In the genomic region with DNA sequence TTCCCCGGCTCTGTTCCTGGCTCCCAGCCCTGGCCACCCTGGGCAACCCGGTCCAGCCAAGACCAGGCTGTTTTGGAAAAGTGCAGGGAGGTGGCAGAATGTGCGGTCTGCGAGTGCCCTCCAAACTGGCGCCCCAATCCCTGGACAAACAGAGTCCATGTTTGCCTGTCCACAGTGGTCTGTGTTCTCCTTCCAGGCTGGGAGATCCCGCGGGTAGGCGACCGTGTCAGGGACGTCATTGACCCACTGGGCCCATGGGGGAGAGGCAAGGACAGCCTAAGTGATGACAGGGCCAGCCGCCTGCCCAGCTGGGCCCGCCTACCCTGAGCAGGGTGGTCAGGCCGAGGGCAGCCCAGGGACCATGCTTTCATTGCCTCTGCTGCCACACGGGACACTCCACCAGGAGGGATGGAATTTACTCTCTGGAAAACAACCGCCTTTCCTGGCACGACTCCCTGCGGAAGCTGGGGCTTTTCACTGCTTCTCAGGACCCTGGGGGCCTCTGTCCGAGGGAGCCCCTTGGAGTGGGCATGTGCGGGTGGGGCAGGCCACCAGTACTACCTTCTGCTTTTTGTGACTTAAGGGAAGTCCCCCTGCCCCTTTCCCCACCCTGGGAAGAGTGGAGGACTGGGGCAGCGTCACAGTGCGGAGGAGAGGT, we compare ENCODE assay signal across 1 cellular context.
TF ChIP-seq lines count a peak whose summit lies in the region.

No MANE protein-coding gene starts in this region.

TF ChIP-seq in SK-N-SH, 30 proteins besides CTCF, POLR2A, EP300 and RAD21 (continued from another document):
- no peak for TF ChIP-seq FOXM1 (IDR thresholded peaks at IDR 0.05; ENCODE audit: low read depth)
- TF ChIP-seq SMC3 (IDR thresholded peaks at IDR 0.05; ENCODE audit: low read depth, low read length) = no peak
